18 cellular contexts compared by ENCODE assay signal in genomic region chr4:145723336-145723735, GRCh38. TPM values are rescaled to one million over a fixed set of nuclear protein-coding genes. Genes with fewer than 3 reads are reported as not detected.
DNase-seq lines count a peak whose midpoint lies in the region; ATAC-seq and TF ChIP-seq lines count a peak whose summit lies in the region.
"Had no signal": no experiment of that assay in that cellular context is flagged by ENCODE, and none has a peak within 500 bp of the region (broad histone marks: within the 10 kb centered on the region; RNA-seq: fewer than 3 reads in every experiment).

No MANE protein-coding gene starts in this region.

- no peak overlapping the region for H3K9ac ChIP-seq in H9 (ENCODE audit: extremely low read depth, insufficient read length, low read length)

- TF ChIP-seq CTCF in C4-2B (conservative IDR thresholded peaks at IDR 0.05) (peak; percentile 11; the same call in 1 of the 2 replicates), H9 (conservative IDR thresholded peaks at IDR 0.05) (peak; percentile 21; the same call in 1 of the 3 replicates), RWPE1 (conservative IDR thresholded peaks at IDR 0.05; ENCODE audit: low read depth) (no peak), foreskin keratinocyte (conservative IDR thresholded peaks at IDR 0.05) (peak; percentile 73)

- H2BK20ac ChIP-seq in H9 (ENCODE audit: low read depth, low read length, poor library complexity, severe bottlenecking), result no peak overlapping the region

- no peak overlapping the region for H4K5ac ChIP-seq in H9 (ENCODE audit: insufficient read length, low read depth, low read length)

- WGBS in H9 (ENCODE audit: extremely low coverage, insufficient read length, low lambda C conversion rate), result no CpG with 5 or more reads among the region's 2 CpGs

- H3K27me3 ChIP-seq in H9 (ENCODE audit: insufficient read depth, low read length), result no peaks in the 10 kb centered on the region
- no peaks in the 10 kb centered on the region for H3K27me3 ChIP-seq in foreskin keratinocyte
- H3K27me3 ChIP-seq: Peyer's patch had no signal

- H4K91ac ChIP-seq in H9 (ENCODE audit: insufficient read length, low read depth, low read length), result no peak overlapping the region

- H3K27ac ChIP-seq in C4-2B (no peak overlapping the region), H9 (ENCODE audit: insufficient read length, low read depth, low read length) (no peak overlapping the region), RWPE1 (no peak overlapping the region), foreskin keratinocyte (no peak overlapping the region)
- H3K27ac ChIP-seq: HL-60, Peyer's patch had no signal

- no peak overlapping the region for H3K4me3 Mint-ChIP-seq in H9
- H3K4me3 Mint-ChIP-seq: CD4-positive, alpha-beta T cell; T-helper 17 cell had no signal

- H2BK120ac ChIP-seq in H9 (ENCODE audit: low read depth, low read length, poor library complexity, severe bottlenecking), result no peak overlapping the region

- H3K4me2 ChIP-seq in H9 (ENCODE audit: insufficient read depth, insufficient read length, low read length), result no peak overlapping the region

- POLR2A ChIA-PET in RWPE1 (lab: Yijun Ruan, JAX; ENCODE audit: low non-redundant PET), result no interaction called here

- DNase-seq in H9 (no peak), RWPE1 (ENCODE audit: low spot score) (peak; percentile 53), foreskin keratinocyte (peak; percentile 47 to 77), NCI-H524 (lab: John Stamatoyannopoulos, UW) (no peak), T-helper 1 cell (no peak), NCI-H1694 (lab: John Stamatoyannopoulos, UW) (no peak), Ammon's horn (ENCODE audit: low spot score) (no peak)
- DNase-seq: CD4-positive, alpha-beta T cell; DND-41; NCI-H1048; NCI-H2107; NCI-H226; Peyer's patch; SHP77 treated with DMSO at 0.1 percent for 48 hours; T-helper 17 cell had no signal

- peaks cover 4 to 28% (median 12%) of the 10 kb centered on the region in 3 experiments for H3K36me3 Mint-ChIP-seq in H9 (ENCODE audit: insufficient read depth in 1 of 3, low read depth in 3 of 3)

- no peaks in the 10 kb centered on the region for H3K79me1 ChIP-seq in H9 (ENCODE audit: insufficient read depth, low read depth, low read length, poor library complexity, severe bottlenecking)

- no peak overlapping the region for H2BK5ac ChIP-seq in H9 (ENCODE audit: insufficient read length, low read length)

- no peak overlapping the region for H3K18ac ChIP-seq in H9 (ENCODE audit: insufficient read length, low read depth, low read length)

- H3K23me2 ChIP-seq in H9 (ENCODE audit: insufficient read length, low read depth, low read length, poor library complexity, severe bottlenecking), result no peaks in the 10 kb centered on the region

- H3K9me3 ChIP-seq in H9 (ENCODE audit: control insufficient read depth, low read depth, low read length), result peaks cover 8% of the 10 kb centered on the region
- H3K9me3 ChIP-seq: Peyer's patch had no signal

- H4K8ac ChIP-seq in H9 (replicated peaks; ENCODE audit: insufficient read length, low read depth, low read length), result no peak overlapping the region

- H3K23ac ChIP-seq in H9 (ENCODE audit: insufficient read length, low read depth, low read length), result no peak overlapping the region

- H3K9me3 Mint-ChIP-seq in H9, result peaks cover 8 to 14% of the 10 kb centered on the region in 2 experiments
- H3K9me3 Mint-ChIP-seq: CD4-positive, alpha-beta T cell had no signal

- H2AK5ac ChIP-seq in H9 (ENCODE audit: insufficient read length, low read length), result no peak overlapping the region

- no peak overlapping the region for H3K14ac ChIP-seq in H9 (ENCODE audit: insufficient read depth, low read length)

- H4K20me1 ChIP-seq in H9 (ENCODE audit: control insufficient read depth, insufficient read depth, insufficient read length), result no peaks in the 10 kb centered on the region

- H3K27me3 Mint-ChIP-seq in H9 (ENCODE audit: low read depth), result no peaks in the 10 kb centered on the region

- CTCF ChIA-PET in RWPE1 (lab: Yijun Ruan, JAX), result interaction anchor here (0.8 to 1.3 kb wide), 5 partner anchors 11 to 489 kb away, joined by 3 to 4 read pairs (median 3); no protein-coding TSS in a partner anchor

- no peak overlapping the region for H3K56ac ChIP-seq in H9 (ENCODE audit: insufficient read length, low read depth, low read length)

- no peak overlapping the region for H3K4ac ChIP-seq in H9 (ENCODE audit: low read depth, low read length)

- H3K79me2 ChIP-seq in H9 (ENCODE audit: insufficient read depth, low read length), result no peaks in the 10 kb centered on the region

- peaks cover 3% of the 10 kb centered on the region; the same call in 1 of the 2 replicates for H3K4me1 ChIP-seq in H9 (ENCODE audit: insufficient read depth, low read length)
- peaks cover 9% of the 10 kb centered on the region for H3K4me1 ChIP-seq in foreskin keratinocyte
- H3K4me1 ChIP-seq: Peyer's patch had no signal

- peaks cover 10 to 12% of the 10 kb centered on the region in 2 experiments for H3K4me1 Mint-ChIP-seq in H9

- peak; percentile 81 for ATAC-seq in foreskin keratinocyte
- ATAC-seq: K562, T-helper 17 cell had no signal

- no peak overlapping the region for H3K27ac Mint-ChIP-seq in H9
- H3K27ac Mint-ChIP-seq: CD4-positive, alpha-beta T cell; T-helper 17 cell had no signal

- no peak overlapping the region for H2AFZ ChIP-seq in H9 (ENCODE audit: low read length)

- no peak overlapping the region for H2BK15ac ChIP-seq in H9 (ENCODE audit: low read depth, low read length)

- H3T11ph ChIP-seq in H9 (ENCODE audit: low read length), result no peak overlapping the region

- H2BK12ac ChIP-seq in H9 (ENCODE audit: insufficient read length, low read depth, low read length), result no peak overlapping the region

RNA-seq across cellular contexts. Expression of gene C4orf51, which starts 43.4 kb away (rescaled TPM):
- total RNA-seq in H9 (2021) (2.7 and 6.0 TPM in 2 replicates), foreskin keratinocyte (not detected in 2 replicates)
- polyA plus RNA-seq in foreskin keratinocyte, result not detected in 2 replicates
- total RNA-seq: CD4-positive, alpha-beta T cell; K562; Peyer's patch; T-helper 17 cell had no signal
- polyA plus RNA-seq: K562 had no signal

Comparison
In these comparisons a context has a peak if more than half of its experiments do, and no peak if none do; other contexts are left out.
1. DNase-seq: peak in RWPE1 (single experiment) and foreskin keratinocyte (2 of 2); none in H9 (single experiment), NCI-H524 (0 of 2), T-helper 1 cell (0 of 5), NCI-H1694 (single experiment) and Ammon's horn (single experiment).